In genomic region chr2:25711641-25712369, GRCh38 we compare ENCODE assay signal across 13 cellular contexts. TPM values are rescaled to one million over a fixed set of nuclear protein-coding genes. Genes with fewer than 3 reads are reported as not detected.
DNase-seq lines count a peak whose midpoint lies in the region; ATAC-seq and TF ChIP-seq lines count a peak whose summit lies in the region.
"Had no signal": no experiment of that assay in that cellular context is flagged by ENCODE, and none has a peak within 500 bp of the region (broad histone marks: within the 10 kb centered on the region; RNA-seq: fewer than 3 reads in every experiment).

No MANE protein-coding gene starts in this region.

- intact Hi-C loops in left lung (cut with DNase I) (no loop called here), sigmoid colon (cut with DNase I) (no loop called here)

- TF ChIP-seq EP300 in suprapubic skin (IDR thresholded peaks at IDR 0.05), result no peak
- TF ChIP-seq EP300 in sigmoid colon (IDR thresholded peaks at IDR 0.05), result no peak

- TF ChIP-seq CTCF in VCaP (conservative IDR thresholded peaks at IDR 0.05) (no peak), left lung (IDR thresholded peaks at IDR 0.05) (no peak), suprapubic skin (IDR thresholded peaks at IDR 0.05) (no peak), endothelial cell (IDR thresholded peaks at IDR 0.05; ENCODE audit: unreplicated experiment) (no peak), sigmoid colon (IDR thresholded peaks at IDR 0.05) (no peak)

- WGBS in suprapubic skin, result 43% methylated on average over 13 of the region's 13 CpGs
- 22 to 61% methylated on average over 13 of the region's 13 CpGs for WGBS in sigmoid colon, 2 donors

- H3K9me3 ChIP-seq in left lung (no peaks in the 10 kb centered on the region), suprapubic skin (no peaks in the 10 kb centered on the region), sigmoid colon (no peaks in the 10 kb centered on the region)

- ATAC-seq in activated T-cell treated with anti-CD3 and anti-CD28 coated beads, Interleukin-2, amount 50 U/mL, for 72 hours (replicated peaks in 1 of 2), result no peak
- ATAC-seq in left lung, result peak; percentile 19
- no peak for ATAC-seq in HG03457 (IDR thresholded peaks at IDR 0.05; ENCODE audit: unreplicated experiment)
- ATAC-seq: sciatic nerve had no signal

- no peaks in the 10 kb centered on the region for H3K36me3 Mint-ChIP-seq in activated T-cell treated with anti-CD3 and anti-CD28 coated beads, Interleukin-2, amount 50 U/mL, for 72 hours (ENCODE audit: insufficient read depth in 2 of 2)
- no peaks in the 10 kb centered on the region for H3K36me3 Mint-ChIP-seq in endothelial cell (ENCODE audit: low read depth, unreplicated experiment)

- peak overlapping the region; percentile 12 for H3K27ac Mint-ChIP-seq in activated T-cell treated with anti-CD3 and anti-CD28 coated beads, Interleukin-2, amount 50 U/mL, for 72 hours
- H3K27ac Mint-ChIP-seq in endothelial cell (ENCODE audit: unreplicated experiment), result no peak overlapping the region

- H3K4me3 Mint-ChIP-seq in activated T-cell treated with anti-CD3 and anti-CD28 coated beads, Interleukin-2, amount 50 U/mL, for 72 hours, result peak overlapping the region; percentile 66 to 69
- no peak overlapping the region for H3K4me3 Mint-ChIP-seq in endothelial cell (ENCODE audit: unreplicated experiment)

- H3K4me3 ChIP-seq in left lung (peak overlapping the region; percentile 3 to 28), suprapubic skin (peak overlapping the region; percentile 17), sigmoid colon (peak overlapping the region in 2 of 4 donors; percentile 16 to 22)

- H3K27me3 ChIP-seq in left lung, result peaks cover 0 to 5% of the 10 kb centered on the region in 2 donors
- H3K27me3 ChIP-seq in suprapubic skin, result no peaks in the 10 kb centered on the region
- H3K27me3 ChIP-seq in sigmoid colon, result no peaks in the 10 kb centered on the region

- peak overlapping the region; percentile 76 for H3K27ac ChIP-seq in VCaP
- no peak overlapping the region for H3K27ac ChIP-seq in left lung
- no peak overlapping the region for H3K27ac ChIP-seq in suprapubic skin
- H3K27ac ChIP-seq in sigmoid colon, result no peak overlapping the region

- H3K4me1 Mint-ChIP-seq in activated T-cell treated with anti-CD3 and anti-CD28 coated beads, Interleukin-2, amount 50 U/mL, for 72 hours (ENCODE audit: low read depth), result peaks cover 21% of the 10 kb centered on the region
- H3K4me1 Mint-ChIP-seq in endothelial cell (ENCODE audit: unreplicated experiment), result no peaks in the 10 kb centered on the region

- DNase-seq in activated T-cell treated with anti-CD3 and anti-CD28 coated beads, Interleukin-2, amount 50 U/mL, for 72 hours, result no peak
- no peak for DNase-seq in activated T-cell treated with anti-CD3 and anti-CD28 coated beads, Interleukin-2, amount 50 U/mL, for 48 hours
- DNase-seq in left lung (no peak), suprapubic skin (ENCODE audit: low spot score in 2 of 2) (peak in 1 of 2 donors; percentile 43), endothelial cell (ENCODE audit: low spot score) (no peak), sigmoid colon (no peak)
- DNase-seq: activated CD8-positive, alpha-beta memory T cell treated with anti-CD3 and anti-CD28 coated beads, Interleukin-2, amount 50 U/mL, for 48 hours; NCI-H146; RPMI8226; stimulated activated naive CD4-positive, alpha-beta T cell had no signal

- H3K27me3 Mint-ChIP-seq in activated T-cell treated with anti-CD3 and anti-CD28 coated beads, Interleukin-2, amount 50 U/mL, for 72 hours (ENCODE audit: low read depth), result peaks cover 29% of the 10 kb centered on the region
- H3K27me3 Mint-ChIP-seq in endothelial cell (ENCODE audit: unreplicated experiment), result no peaks in the 10 kb centered on the region

- H3K9me3 Mint-ChIP-seq in activated T-cell treated with anti-CD3 and anti-CD28 coated beads, Interleukin-2, amount 50 U/mL, for 72 hours, result no peaks in the 10 kb centered on the region
- no peaks in the 10 kb centered on the region for H3K9me3 Mint-ChIP-seq in endothelial cell (ENCODE audit: unreplicated experiment)

- H3K36me3 ChIP-seq in left lung, result no peaks in the 10 kb centered on the region
- no peaks in the 10 kb centered on the region for H3K36me3 ChIP-seq in suprapubic skin
- H3K36me3 ChIP-seq in sigmoid colon, result no peaks in the 10 kb centered on the region

- no peak for TF ChIP-seq POLR2A in suprapubic skin (IDR thresholded peaks at IDR 0.05)
- no peak for TF ChIP-seq POLR2A in sigmoid colon (IDR thresholded peaks at IDR 0.05)

- peaks cover 0 to 3% of the 10 kb centered on the region in 2 donors for H3K4me1 ChIP-seq in left lung
- no peaks in the 10 kb centered on the region for H3K4me1 ChIP-seq in suprapubic skin
- H3K4me1 ChIP-seq in sigmoid colon, result peaks cover 0 to 7% (median 0%) of the 10 kb centered on the region in 4 donors

RNA-seq across cellular contexts. Expression of gene DTNB, which starts 38.4 kb away (rescaled TPM):
- total RNA-seq in activated T-cell treated with anti-CD3 and anti-CD28 coated beads, Interleukin-2, amount 50 U/mL, for 72 hours, result 10 to 100 TPM; 29.7 to 31.2 TPM
- total RNA-seq in left lung (10 to 100 TPM; 17.6 to 25.6 TPM), suprapubic skin (10 to 100 TPM; 11.8 to 40.1 (median 24.1) TPM), endothelial cell (ENCODE audit: unreplicated experiment) (12.0 TPM), sigmoid colon (1 to 10 TPM; 4.8 to 7.8 (median 5.7) TPM)
- 1 to 10 TPM; 2.4 to 4.4 (median 4.0) TPM for polyA plus RNA-seq in sigmoid colon
